In the genomic region with DNA sequence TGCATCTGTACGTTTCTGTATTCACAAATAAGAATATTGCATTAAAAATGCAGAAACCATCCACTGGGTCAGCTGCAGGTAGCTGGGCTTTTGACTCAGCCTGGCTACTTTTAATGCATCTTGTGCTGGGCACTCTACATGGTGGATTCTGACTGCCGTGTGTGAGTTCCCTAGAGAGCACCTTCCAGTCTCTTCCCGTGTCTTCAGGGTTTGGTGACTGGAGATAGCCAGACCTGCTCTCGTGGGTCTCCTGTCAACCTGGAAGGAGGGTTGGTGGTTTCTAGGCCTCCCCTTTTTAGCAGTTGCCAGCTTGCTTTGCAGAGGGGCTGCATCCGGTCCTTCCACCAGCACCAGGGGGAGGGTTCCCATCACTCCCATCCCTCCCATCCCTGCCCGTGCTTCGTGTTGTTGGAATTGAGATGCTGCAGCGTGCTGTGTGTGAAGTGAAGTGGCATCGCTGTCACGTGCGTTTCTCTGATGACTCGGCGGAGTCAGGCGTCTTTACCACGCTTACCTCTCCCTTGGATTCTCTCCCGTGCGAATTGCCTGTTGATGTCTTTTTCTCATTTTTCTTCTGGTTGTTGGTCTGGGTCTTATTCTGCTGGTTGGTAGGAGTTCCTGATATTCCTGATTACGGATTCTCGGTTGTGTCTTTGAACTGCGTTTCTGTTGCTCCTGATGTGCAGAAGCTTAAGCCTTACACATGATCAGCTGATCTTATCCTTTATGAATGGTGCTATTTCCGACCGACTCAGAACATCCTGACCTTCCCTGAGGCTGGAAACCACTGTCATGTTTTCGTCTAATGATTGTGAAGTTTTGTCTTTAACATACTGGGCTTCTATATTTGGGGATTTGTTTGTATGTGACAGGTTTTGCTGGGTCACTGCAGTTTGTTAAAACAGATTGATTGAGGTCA, we compare ENCODE assay signal across 13 cellular contexts. TPM values are rescaled to one million over a fixed set of nuclear protein-coding genes. Genes with fewer than 3 reads are reported as not detected.
DNase-seq lines count a peak whose midpoint lies in the region; ATAC-seq and TF ChIP-seq lines count a peak whose summit lies in the region.
"Had no signal": no experiment of that assay in that cellular context is flagged by ENCODE, and none has a peak within 500 bp of the region (broad histone marks: within the 10 kb centered on the region; RNA-seq: fewer than 3 reads in every experiment).

No MANE protein-coding gene starts in this region.

- TF ChIP-seq EP300 in SK-N-SH (IDR thresholded peaks at IDR 0.05; ENCODE audit: borderline replicate concordance in 1 of 2, low read depth in 1 of 2, low read length in 1 of 2): no peak

- no peak overlapping the region for H2BK5ac ChIP-seq in mesenchymal stem cell (ENCODE audit: low read depth, low read length, poor library complexity, severe bottlenecking)

- H3K4me2 ChIP-seq in SK-N-SH (no peak overlapping the region), mesenchymal stem cell (ENCODE audit: low read length, poor library complexity, severe bottlenecking) (no peak overlapping the region)
- H3K4me2 ChIP-seq: neural progenitor cell had no signal

- no peak overlapping the region for H2BK120ac ChIP-seq in mesenchymal stem cell (ENCODE audit: low read depth, low read length)

- H3K4me3 ChIP-seq in SK-N-SH (ENCODE audit: low read depth in 2 of 2, low read length in 1 of 2): no peak overlapping the region
- no peak overlapping the region for H3K4me3 ChIP-seq in astrocyte of the spinal cord (ENCODE audit: low read depth, low read length)
- H3K4me3 ChIP-seq in mesenchymal stem cell (ENCODE audit: insufficient read depth in 1 of 2, low read depth in 1 of 2, low read length in 2 of 2): no peak overlapping the region
- no peak overlapping the region for H3K4me3 ChIP-seq in MG63
- H3K4me3 ChIP-seq: cardiac muscle cell, neural progenitor cell, spleen had no signal

- no peak overlapping the region for H3K4ac ChIP-seq in mesenchymal stem cell (ENCODE audit: low read depth in 1 of 2, low read length in 2 of 2)

- ATAC-seq in SK-N-SH treated with all-trans-retinoic acid at 6 μM for 48 hours: peak; percentile 16; the same call in 1 of the 3 replicates
- no peak for ATAC-seq in GM19397 (IDR thresholded peaks at IDR 0.05; ENCODE audit: unreplicated experiment)

- H3K79me2 ChIP-seq in SK-N-SH (ENCODE audit: insufficient read depth): no peaks in the 10 kb centered on the region

- no peak overlapping the region for H4K8ac ChIP-seq in mesenchymal stem cell (ENCODE audit: low read length)

- H2BK15ac ChIP-seq in mesenchymal stem cell (ENCODE audit: low read depth, poor library complexity, severe bottlenecking): no peak overlapping the region

- no peak overlapping the region for H3K9ac ChIP-seq in SK-N-SH
- H3K9ac ChIP-seq in mesenchymal stem cell (ENCODE audit: low read length): peak overlapping the region; percentile 32
- H3K9ac ChIP-seq: neural progenitor cell had no signal

- in situ Hi-C loops in astrocyte of the spinal cord (cut with HindIII; ENCODE audit: low sequenced_read_pairs): loop anchor here (25.0 kb wide), 1 partner anchor 110 kb away; a partner anchor contains a TSS

- CTCF ChIA-PET in SK-N-SH (lab: Yijun Ruan, JAX): interaction anchor here (0.8 to 4.2 kb wide), 10 partner anchors 8 to 139 kb away, joined by 3 to 19 read pairs (median 4); a partner anchor contains a TSS

- H3K23ac ChIP-seq in mesenchymal stem cell (ENCODE audit: low read length in 2 of 2): no peak overlapping the region

- POLR2A ChIA-PET in SK-N-SH (lab: Yijun Ruan, JAX): interaction anchor here (0.7 kb wide), 1 partner anchor 385 kb away, joined by 3 read pairs; no protein-coding TSS in a partner anchor

- H4K20me1 ChIP-seq in SK-N-SH (ENCODE audit: insufficient read depth): no peaks in the 10 kb centered on the region

- H3F3A ChIP-seq in SK-N-SH (replicated peaks; ENCODE audit: insufficient read depth): no peaks in the 10 kb centered on the region

- DNase-seq in SK-N-SH (no peak), astrocyte of the spinal cord (ENCODE audit: low read depth, low spot score) (peak; percentile 10), mesenchymal stem cell (peak; percentile 42), MG63 (no peak)
- DNase-seq: 8988T; activated CD8-positive, alpha-beta memory T cell treated with anti-CD3 and anti-CD28 coated beads, Interleukin-2, amount 50 U/mL, for 48 hours; NCI-H2081 treated with DMSO at 0.1 percent for 48 hours; spleen had no signal

- 66% methylated on average over 20 of the region's 23 CpGs for WGBS in SK-N-SH (ENCODE audit: low lambda C conversion rate)
- WGBS in mesenchymal stem cell: 85% methylated on average over 22 of the region's 23 CpGs

- H3K27me3 ChIP-seq in SK-N-SH (ENCODE audit: insufficient read depth) (no peaks in the 10 kb centered on the region), mesenchymal stem cell (ENCODE audit: control insufficient read depth in 1 of 2, insufficient read depth in 1 of 2, low read length in 2 of 2) (no peaks in the 10 kb centered on the region), MG63 (no peaks in the 10 kb centered on the region)
- H3K27me3 ChIP-seq: cardiac muscle cell, neural progenitor cell, spleen had no signal

- H2AFZ ChIP-seq in SK-N-SH (ENCODE audit: low read depth): no peak overlapping the region
- H2AFZ ChIP-seq in mesenchymal stem cell (ENCODE audit: low read depth, low read length): no peak overlapping the region
- H2AFZ ChIP-seq: neural progenitor cell had no signal

- H3K14ac ChIP-seq in mesenchymal stem cell (ENCODE audit: low read length in 2 of 2): no peak overlapping the region

- peaks cover 11% of the 10 kb centered on the region for H3K79me1 ChIP-seq in mesenchymal stem cell (replicated peaks; ENCODE audit: low read length, poor library complexity, severe bottlenecking)

- H3K18ac ChIP-seq in mesenchymal stem cell (ENCODE audit: low read depth in 1 of 2, low read length in 2 of 2): no peak overlapping the region

- H3K9me2 ChIP-seq in SK-N-SH: no peaks in the 10 kb centered on the region

- no peak for TF ChIP-seq CTCF in SK-N-SH (IDR thresholded peaks at IDR 0.05)
- no peak for TF ChIP-seq CTCF in astrocyte of the spinal cord (IDR thresholded peaks at IDR 0.05; ENCODE audit: low read depth, low read length)

- H3K36me3 ChIP-seq in SK-N-SH (replicated peaks in 1 of 2; ENCODE audit: control insufficient read depth in 1 of 2, insufficient read depth in 2 of 2, low read length in 1 of 2) (peaks cover 10 to 14% of the 10 kb centered on the region in 2 experiments), mesenchymal stem cell (ENCODE audit: control insufficient read depth in 1 of 2, insufficient read depth in 2 of 2, low read depth in 1 of 2, low read length in 2 of 2) (peaks cover 23 to 45% of the 10 kb centered on the region in 2 experiments), MG63 (peaks cover 47% of the 10 kb centered on the region)
- H3K36me3 ChIP-seq: neural progenitor cell had no signal

- no peak overlapping the region for H2AK5ac ChIP-seq in mesenchymal stem cell (ENCODE audit: low read length, severe bottlenecking)

- no peaks in the 10 kb centered on the region for H3K9me3 ChIP-seq in SK-N-SH
- H3K9me3 ChIP-seq in mesenchymal stem cell (ENCODE audit: control insufficient read depth, low read length): no peaks in the 10 kb centered on the region
- H3K9me3 ChIP-seq in MG63: peaks cover 2% of the 10 kb centered on the region; the same call in 1 of the 2 replicates
- H3K9me3 ChIP-seq: spleen had no signal

- TF ChIP-seq RAD21 in SK-N-SH (IDR thresholded peaks at IDR 0.05; ENCODE audit: low read length): no peak

- no peak overlapping the region for H4K91ac ChIP-seq in mesenchymal stem cell (ENCODE audit: low read length)

- no peak overlapping the region for H2BK12ac ChIP-seq in mesenchymal stem cell (ENCODE audit: low read length in 2 of 2)

- H3K27ac ChIP-seq in SK-N-SH (ENCODE audit: low read depth in 2 of 2, low read length in 1 of 2) (peak overlapping the region in 1 of 2 experiments; percentile 27; a peak in 1 of 4 replicates), mesenchymal stem cell (ENCODE audit: low read length, poor library complexity, severe bottlenecking) (no peak overlapping the region)
- H3K27ac ChIP-seq: cardiac muscle cell, neural progenitor cell had no signal

- H3K4me1 ChIP-seq in SK-N-SH (ENCODE audit: control insufficient read depth in 1 of 2, insufficient read depth in 2 of 2, low read depth in 1 of 2, low read length in 1 of 2) (no peaks in the 10 kb centered on the region; a peak in 1 of 4 replicates), mesenchymal stem cell (ENCODE audit: control insufficient read depth, insufficient read depth, low read depth, low read length) (peaks cover 8% of the 10 kb centered on the region)
- H3K4me1 ChIP-seq: neural progenitor cell had no signal

RNA-seq across cellular contexts. Expression of a gene that starts 16.9 kb away (rescaled TPM):
- 78.9 and 85.5 TPM in 2 replicates for polyA plus RNA-seq in SK-N-SH (2012; rRNA removed)
- 20.0 and 39.4 TPM in 2 replicates for polyA plus RNA-seq in SK-N-SH (2012; cell fraction: cytosol; rRNA removed)
- polyA plus RNA-seq in SK-N-SH (2012; cell fraction: nucleus; rRNA removed): 328 and 386 TPM in 2 replicates
- polyA plus RNA-seq in mesenchymal stem cell (2013, experiment 1 of 2): 58.2 TPM
- polyA plus RNA-seq in mesenchymal stem cell (2013, experiment 2 of 2): 59.5 TPM
- total RNA-seq in MG63 (2014; rRNA removed; shearing (Covaris generic); ENCODE audit: low replicate concordance): 66.3 and 88.3 TPM in 2 replicates

RNA-seq across cellular contexts. Expression of a gene that starts 17.4 kb away (rescaled TPM):
- polyA plus RNA-seq in SK-N-SH (2012; rRNA removed): 0.28 and 0.49 TPM in 2 replicates
- 0.12 and 0.29 TPM in 2 replicates for polyA plus RNA-seq in SK-N-SH (2012; cell fraction: cytosol; rRNA removed)
- 5.5 and 7.4 TPM in 2 replicates for polyA plus RNA-seq in SK-N-SH (2012; cell fraction: nucleus; rRNA removed)
- polyA plus RNA-seq in mesenchymal stem cell (2013, experiment 1 of 2): 0.55 TPM
- polyA plus RNA-seq in mesenchymal stem cell (2013, experiment 2 of 2): 0.55 TPM
- total RNA-seq in MG63 (2014; rRNA removed; shearing (Covaris generic); ENCODE audit: low replicate concordance): not detected in 2 replicates

RNA-seq across cellular contexts. Expression of a gene that starts 24.5 kb away (rescaled TPM):
- polyA plus RNA-seq in SK-N-SH (2012; rRNA removed): 0.87 and 1.1 TPM in 2 replicates
- polyA plus RNA-seq in SK-N-SH (2012; cell fraction: cytosol; rRNA removed): 0.09 and 0.15 TPM in 2 replicates
- polyA plus RNA-seq in SK-N-SH (2012; cell fraction: nucleus; rRNA removed): 6.2 and 6.8 TPM in 2 replicates
- 0.07 TPM for polyA plus RNA-seq in mesenchymal stem cell (2013, experiment 1 of 2)
- polyA plus RNA-seq in mesenchymal stem cell (2013, experiment 2 of 2): 0.07 TPM
- not detected in 2 replicates for total RNA-seq in MG63 (2014; rRNA removed; shearing (Covaris generic); ENCODE audit: low replicate concordance)

RNA-seq across cellular contexts. Expression of a gene that starts 41.3 kb away (rescaled TPM):
- polyA plus RNA-seq in SK-N-SH (2012; rRNA removed): 13.3 and 15.4 TPM in 2 replicates
- 4.9 and 8.3 TPM in 2 replicates for polyA plus RNA-seq in SK-N-SH (2012; cell fraction: cytosol; rRNA removed)
- 35.0 and 39.8 TPM in 2 replicates for polyA plus RNA-seq in SK-N-SH (2012; cell fraction: nucleus; rRNA removed)
- 5.3 TPM for polyA plus RNA-seq in mesenchymal stem cell (2013, experiment 1 of 2)
- polyA plus RNA-seq in mesenchymal stem cell (2013, experiment 2 of 2): 4.8 TPM
- 27.6 and 46.5 TPM in 2 replicates for total RNA-seq in MG63 (2014; rRNA removed; shearing (Covaris generic); ENCODE audit: low replicate concordance)

RNA-seq across cellular contexts. Expression of a gene that starts 49.7 kb away (rescaled TPM):
- polyA plus RNA-seq in SK-N-SH (2012; rRNA removed): not detected in 2 replicates
- not detected in 2 replicates for polyA plus RNA-seq in SK-N-SH (2012; cell fraction: cytosol; rRNA removed)
- polyA plus RNA-seq in SK-N-SH (2012; cell fraction: nucleus; rRNA removed): 0.46 TPM in 1 of 2 replicates, not detected in the other
- polyA plus RNA-seq in mesenchymal stem cell (2013, experiment 1 of 2): 172 TPM
- 175 TPM for polyA plus RNA-seq in mesenchymal stem cell (2013, experiment 2 of 2)
- not detected in 2 replicates for total RNA-seq in MG63 (2014; rRNA removed; shearing (Covaris generic); ENCODE audit: low replicate concordance)
- total RNA-seq: OCI-LY7 had no signal

Comparison
In these comparisons a context has a peak if more than half of its experiments do, and no peak if none do; other contexts are left out.
1. DNase-seq: peak in astrocyte of the spinal cord (single experiment) and mesenchymal stem cell (single experiment); none in SK-N-SH (single experiment) and MG63 (single experiment).